16 cellular contexts compared by ENCODE assay signal in the genomic region with DNA sequence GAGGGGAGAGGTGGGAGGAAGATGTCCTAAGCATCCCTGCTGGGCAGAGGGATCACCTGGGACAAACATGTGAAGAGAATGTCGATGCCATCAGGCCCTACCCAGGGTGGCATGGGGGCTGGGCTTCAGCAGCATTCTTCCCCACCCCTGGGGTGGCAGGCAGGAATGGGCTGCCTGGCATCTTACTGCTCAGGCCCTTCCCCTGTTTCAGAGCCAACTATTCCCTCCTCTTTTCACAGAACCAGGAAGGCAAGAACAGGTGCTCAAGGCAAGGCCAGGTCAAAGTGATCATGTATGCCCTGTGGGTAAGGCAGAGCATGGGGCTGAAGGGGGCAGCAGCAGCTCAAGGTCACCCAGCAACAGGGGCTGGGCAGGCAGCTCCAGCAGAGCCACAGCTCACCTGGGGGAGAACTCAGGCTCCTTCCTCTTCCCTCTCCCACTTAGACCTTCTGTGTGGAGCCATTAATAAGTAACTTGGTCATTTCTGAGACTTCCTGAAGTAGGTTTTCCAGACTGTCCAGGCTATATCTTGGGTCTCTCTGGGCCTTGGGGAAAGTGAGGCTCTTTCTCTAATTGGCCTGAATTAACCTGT.
"Had no signal": no experiment of that assay in that cellular context is flagged by ENCODE, and none has a peak within 500 bp of the region (broad histone marks: within the 10 kb centered on the region; RNA-seq: fewer than 3 reads in every experiment).

No MANE protein-coding gene starts in this region.

- H3K4me3 ChIP-seq: adrenal gland, gastroesophageal sphincter, lung had no signal

- FAIRE-seq: small intestine had no signal

- DNase-seq: activated CD4-positive, alpha-beta T cell treated with anti-CD3 and anti-CD28 coated beads for 4 hours; activated CD8-positive, alpha-beta T cell treated with anti-CD3 and anti-CD28 coated beads for 36 hours; activated naive CD4-positive, alpha-beta T cell treated with anti-CD3 and anti-CD28 coated beads, Interleukin-2, amount 50 U/mL, for 16 hours; activated T-cell treated with anti-CD3 and anti-CD28 coated beads for 4 hours; adrenal gland; effector memory CD8-positive, alpha-beta T cell; small intestine; T1000; trophoblast cell had no signal

- ATAC-seq: activated CD8-positive, alpha-beta T cell treated with anti-CD3 and anti-CD28 coated beads for 36 hours; activated T-helper 17 cell treated with anti-CD3 and anti-CD28 coated beads, Interleukin-2, amount 50 U/mL, for 72 hours; effector memory CD8-positive, alpha-beta T cell; gastroesophageal sphincter; stimulated activated effector memory CD8-positive, alpha-beta T cell treated with anti-CD3 and anti-CD28 coated beads, Interleukin-12 subunit alpha, Interleukin-12 subunit beta, amount 100 ng/mL, for 72 hours; T-cell had no signal

- H3K9me3 ChIP-seq: adrenal gland, gastroesophageal sphincter had no signal

- H3K36me3 ChIP-seq: adrenal gland, gastroesophageal sphincter had no signal

- H3K27ac ChIP-seq: adrenal gland, epithelial cell of prostate, gastroesophageal sphincter, VCaP had no signal

- H3K4me1 ChIP-seq: gastroesophageal sphincter had no signal
